29 cellular contexts compared by ENCODE assay signal in the genomic region with DNA sequence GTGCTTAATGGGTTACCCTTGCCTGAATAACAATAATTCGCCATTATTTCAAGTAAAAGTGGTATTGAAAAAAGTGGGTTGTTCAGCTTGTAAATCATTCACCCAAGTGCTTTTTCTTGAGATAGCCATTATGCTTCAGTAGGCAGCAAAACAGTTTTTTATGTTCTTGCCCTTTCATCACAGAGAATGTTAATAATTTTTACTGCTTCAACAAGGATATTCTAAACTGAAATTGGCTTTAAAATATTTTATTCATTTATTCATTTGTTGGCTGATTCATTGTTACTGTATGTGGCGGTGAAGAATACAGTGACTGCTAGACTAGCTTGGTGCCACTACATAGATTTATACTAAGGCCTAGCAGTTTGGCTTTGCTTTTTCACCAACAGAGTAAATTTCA.
"Had no signal": no experiment of that assay in that cellular context is flagged by ENCODE, and none has a peak within 500 bp of the region (broad histone marks: within the 10 kb centered on the region; RNA-seq: fewer than 3 reads in every experiment).

No MANE protein-coding gene starts in this region.

- H3K36me3 ChIP-seq: lower lobe of right lung, pancreas, right atrium auricular region, suprapubic skin, thoracic aorta, tibial artery, upper lobe of right lung had no signal

- ATAC-seq: left lobe of liver; left ventricle myocardium superior; lower lobe of right lung; natural killer cell; pancreas; psoas muscle; sciatic nerve; stimulated activated naive B cell treated with anti-CD40 and anti-IgM and Interleukin-4, amounts not matched to agents 10 μg/mL and 1 μg/mL and 100 μg/mL, for 72 hours; stimulated activated naive CD8-positive, alpha-beta T cell treated with anti-CD3 and anti-CD28 coated beads, Interleukin-15, Interleukin-2, amounts not matched to agents 100 U/mL and 50 U/mL, for 24 hours; upper lobe of right lung had no signal

- H3K27me3 ChIP-seq: pancreas, right atrium auricular region, suprapubic skin, tibial artery, upper lobe of right lung had no signal

- FAIRE-seq: keratinocyte, pancreas, urothelium cell line had no signal

- H3K9me3 ChIP-seq: lower lobe of right lung, pancreas, psoas muscle, right atrium auricular region, suprapubic skin, thoracic aorta, tibial artery, upper lobe of right lung had no signal

- DNase-seq: head of caudate nucleus; hippocampal formation; left ventricle myocardium superior; lower lobe of right lung; mammary epithelial cell; mesendoderm; naive B cell; natural killer cell; nucleus accumbens; pancreas; posterior cingulate gyrus; psoas muscle; stimulated activated CD4-positive, alpha-beta T cell treated with anti-CD3 and anti-CD28 coated beads, Interleukin-12 subunit alpha, Interleukin-12 subunit beta, amount 100 ng/mL, for 4 hours; stimulated activated CD4-positive, alpha-beta T cell treated with anti-CD3 and anti-CD28 coated beads, Interleukin-15, amount 100 ng/mL, for 24 hours; stimulated activated CD4-positive, alpha-beta T cell treated with anti-CD3 and anti-CD28 coated beads, Interleukin-2, amount 100 ng/mL, for 24 hours; stimulated activated CD4-positive, alpha-beta T cell treated with anti-CD3 and anti-CD28 coated beads, Interleukin-4, amount 100 ng/mL, for 1 hour; stimulated activated naive B cell treated with anti-CD40 and anti-IgM and Interleukin-4, amounts not matched to agents 10 μg/mL and 1 μg/mL and 100 μg/mL, for 72 hours; stimulated activated naive CD8-positive, alpha-beta T cell treated with anti-CD3 and anti-CD28 coated beads, Interleukin-15, Interleukin-2, amounts not matched to agents 100 U/mL and 50 U/mL, for 24 hours; tibial artery; trophoblast cell; upper lobe of right lung had no signal

- H3K4me1 ChIP-seq: lower lobe of right lung, pancreas, psoas muscle, suprapubic skin, upper lobe of right lung had no signal

- H3K4me3 ChIP-seq: lower lobe of right lung, pancreas, psoas muscle, right atrium auricular region, skin epidermis, suprapubic skin, thoracic aorta, tibial artery, upper lobe of right lung had no signal

- H3K27ac ChIP-seq: lower lobe of right lung, pancreas, psoas muscle, right atrium auricular region, skin epidermis, suprapubic skin, thoracic aorta, tibial artery, upper lobe of right lung had no signal
